Comparison of ENCODE assay signal across 2 cellular contexts in the genomic region with DNA sequence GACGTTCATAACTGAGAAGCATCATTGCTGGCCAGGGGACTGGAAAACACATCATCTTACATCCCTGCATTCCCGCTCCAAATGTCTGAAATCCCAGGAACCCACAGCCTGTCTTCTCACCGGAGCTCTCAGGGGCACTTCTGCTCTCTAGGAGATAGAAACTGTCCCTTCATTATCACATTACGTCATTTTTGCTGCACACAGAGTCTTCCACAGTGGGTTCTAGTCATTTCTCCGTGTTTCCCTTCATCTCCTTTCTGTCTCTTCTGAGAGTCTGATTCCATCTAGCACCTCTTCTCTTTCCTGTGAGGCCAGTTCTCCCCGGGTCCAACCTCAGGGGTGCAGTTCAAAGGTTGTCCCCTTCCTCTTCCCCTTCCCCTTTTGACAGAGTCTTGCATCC.
TF ChIP-seq lines count a peak whose summit lies in the region.
"Not testable (repeated sequence)": the region's sequence is repeated elsewhere in the genome, so short reads cannot be mapped to it uniquely, and the experiment has no call there.

No MANE protein-coding gene starts in this region.

TF ChIP-seq in GM12878, 131 proteins besides CTCF, POLR2A, EP300 and RAD21:
- TF ChIP-seq ATF7 (IDR thresholded peaks at IDR 0.05; ENCODE audit: low read depth), result peak; percentile 69

TF ChIP-seq in HepG2, 621 proteins besides CTCF, POLR2A, EP300 and RAD21:
- TF ChIP-seq ATF7 (IDR thresholded peaks at IDR 0.05), result peak; percentile 72
- not testable (repeated sequence) for TF ChIP-seq ATF7 (CRISPR knock-in tag; IDR thresholded peaks at IDR 0.05)
